ENCODE assay signal across 1 cellular context in genomic region chrX:94178145-94178790, GRCh38.
TF ChIP-seq lines count a peak whose summit lies in the region.

No MANE protein-coding gene starts in this region.

TF ChIP-seq in HEK293, 187 proteins besides CTCF, POLR2A, EP300 and RAD21 (continued from another document):
- no peak for TF ChIP-seq ZNF518A (tag by site-specific recombination; conservative IDR thresholded peaks at IDR 0.05; ENCODE audit: low read depth)
- peak; percentile 24; the same call in 1 of the 2 replicates for TF ChIP-seq REST (tag by site-specific recombination; IDR thresholded peaks at IDR 0.05)
TF ChIP-seq in HEK293: peak in this region for 1.
